Comparison of ENCODE assay signal across 13 cellular contexts in genomic region chrX:105975382-105975781, GRCh38.
A peak's percentile ranks its signal among the peaks of the same experiment; 100 is the strongest.
DNase-seq lines count a peak whose midpoint lies in the region; ATAC-seq, FAIRE-seq and TF ChIP-seq lines count a peak whose summit lies in the region.
"Had no signal": no experiment of that assay in that cellular context is flagged by ENCODE, and none has a peak within 500 bp of the region (broad histone marks: within the 10 kb centered on the region; RNA-seq: fewer than 3 reads in every experiment).

No MANE protein-coding gene starts in this region.

- no peaks in the 10 kb centered on the region for H3K9me3 ChIP-seq in A549
- H3K9me3 ChIP-seq in HepG2 (ENCODE audit: low read length), result no peaks in the 10 kb centered on the region
- H3K9me3 ChIP-seq: esophagus muscularis mucosa had no signal

- H3K9ac ChIP-seq in HepG2 (ENCODE audit: insufficient read depth, low read depth, low read length), result no peak overlapping the region

- H3K9me3 Mint-ChIP-seq in brain, result peaks cover 0 to 10% (median 7%) of the 10 kb centered on the region in 5 experiments

- H3K4me1 ChIP-seq in A549 (no peaks in the 10 kb centered on the region), HepG2 (ENCODE audit: insufficient read depth, low read length) (peaks cover 12% of the 10 kb centered on the region)
- H3K4me1 ChIP-seq: esophagus muscularis mucosa had no signal

- peaks cover 5% of the 10 kb centered on the region for H3K27me3 Mint-ChIP-seq in brain
- H3K27me3 Mint-ChIP-seq: activated naive CD8-positive, alpha-beta T cell treated with anti-CD3 and anti-CD28 coated beads for 36 hours; IgD-negative memory B cell had no signal

- H3K27ac Mint-ChIP-seq in brain, result no peak overlapping the region
- H3K27ac Mint-ChIP-seq: activated CD8-positive, alpha-beta T cell treated with anti-CD3 and anti-CD28 coated beads, Interleukin-2, amount 10 ng/mL, durations not matched to agents 7 days and 5 days; activated naive CD8-positive, alpha-beta T cell treated with anti-CD3 and anti-CD28 coated beads for 36 hours; IgD-negative memory B cell had no signal

- FAIRE-seq in A549 (lab: Jason Lieb, UNC) (peak; percentile 46), HepG2 (lab: Jason Lieb, UNC) (peak; percentile 42)

- H4K20me1 ChIP-seq in HepG2 (ENCODE audit: insufficient read depth, low read length), result no peaks in the 10 kb centered on the region

- no peak overlapping the region for H3K27ac ChIP-seq in A549
- H3K27ac ChIP-seq in HepG2 (ENCODE audit: extremely low read length, insufficient read depth, low read length), result no peak overlapping the region
- H3K27ac ChIP-seq: esophagus muscularis mucosa, skin epidermis had no signal

- POLR2A ChIA-PET in A549 (lab: Yijun Ruan, JAX), result no interaction called here
- POLR2A ChIA-PET in HepG2 (lab: Yijun Ruan, JAX), result no interaction called here

- H3K27me3 ChIP-seq in HepG2 (ENCODE audit: control insufficient read depth in 1 of 2, insufficient read depth in 2 of 2, low read length in 2 of 2), result no peaks in the 10 kb centered on the region
- H3K27me3 ChIP-seq: esophagus muscularis mucosa had no signal

- in situ Hi-C loops in HepG2 (cut with HindIII; ENCODE audit: extremely low pct_ligation_motif_present, low pct_unique_long_range_greater_than_20kb), result no loop called here

- H3K4me2 ChIP-seq in A549 (no peak overlapping the region), HepG2 (ENCODE audit: low read depth, low read length) (no peak overlapping the region)

- H3K4me3 ChIP-seq in A549, result no peak overlapping the region
- H3K4me3 ChIP-seq in HepG2 (replicated peaks in 1 of 3; ENCODE audit: insufficient read depth in 1 of 3, low read depth in 2 of 3, low read length in 3 of 3), result no peak overlapping the region
- H3K4me3 ChIP-seq: esophagus muscularis mucosa, skin epidermis had no signal

- BruUV-seq in HepG2 (replicated peaks; lab: Mats Ljungman, UMichigan), result no TSS peak

- no peaks in the 10 kb centered on the region for H3K36me3 ChIP-seq in HepG2 (replicated peaks in 1 of 2; ENCODE audit: control insufficient read depth in 1 of 2, insufficient read depth in 2 of 2, low read length in 2 of 2)
- H3K36me3 ChIP-seq: esophagus muscularis mucosa had no signal

- ATAC-seq in A549, result no peak
- ATAC-seq in HepG2, result no peak
- no peak for ATAC-seq in GM18858 (IDR thresholded peaks at IDR 0.05; ENCODE audit: unreplicated experiment)
- ATAC-seq in GM19397 (IDR thresholded peaks at IDR 0.05; ENCODE audit: unreplicated experiment), result no peak
- ATAC-seq: activated CD8-positive, alpha-beta T cell treated with anti-CD3 and anti-CD28 coated beads, Interleukin-2, amount 10 ng/mL, durations not matched to agents 7 days and 5 days had no signal

- CTCF ChIA-PET in A549 (lab: Yijun Ruan, JAX), result interaction anchor here (1.4 kb wide), 1 partner anchor 64 kb away, joined by 4 read pairs; no protein-coding TSS in a partner anchor
- CTCF ChIA-PET in HepG2 (lab: Yijun Ruan, JAX; ENCODE audit: low intra/inter-chr PET ratio, low total read pairs), result interaction anchor here (1.6 to 1.9 kb wide), 3 partner anchors 59 to 423 kb away, joined by 4 to 16 read pairs (median 5); partner anchors contain the start of gene SERPINA7

- H3K4me1 Mint-ChIP-seq in brain, result no peaks in the 10 kb centered on the region
- H3K4me1 Mint-ChIP-seq: activated naive CD8-positive, alpha-beta T cell treated with anti-CD3 and anti-CD28 coated beads for 36 hours had no signal

- H2AFZ ChIP-seq in HepG2 (ENCODE audit: low read length), result no peak overlapping the region

- no peaks in the 10 kb centered on the region for H3K79me2 ChIP-seq in HepG2 (ENCODE audit: insufficient read depth, low read length)

- intact Hi-C loops in HepG2 (cut with micrococcal nuclease; ENCODE audit: unreplicated experiment), result loop anchor here (2.0 kb wide), 1 partner anchor 65 kb away; no protein-coding TSS in a partner anchor

- DNase-seq in A549 (ENCODE audit: low read depth in 1 of 2, low spot score in 1 of 2), result peak in 1 of 2 experiments; percentile 7
- DNase-seq in Kasumi-1 (lab: John Stamatoyannopoulos, UW), result peak; percentile 20 to 32
- DNase-seq in HepG2 (ENCODE audit: low spot score), result peak; percentile 33
- no peak for DNase-seq in GM20000 (ENCODE audit: low spot score)
- DNase-seq in GF-D8 (lab: John Stamatoyannopoulos, UW), result no peak
- DNase-seq: activated CD8-positive, alpha-beta T cell treated with anti-CD3 and anti-CD28 coated beads, Interleukin-2, amount 10 ng/mL, durations not matched to agents 7 days and 5 days; activated naive CD8-positive, alpha-beta T cell treated with anti-CD3 and anti-CD28 coated beads for 36 hours had no signal

- no peak; the same call in 2 of the 3 replicates for TF ChIP-seq CTCF in A549 (IDR thresholded peaks at IDR 0.05)
- peak; percentile 52 to 53 for TF ChIP-seq CTCF in brain (conservative IDR thresholded peaks at IDR 0.05)
- TF ChIP-seq CTCF in HepG2 (CRISPR knock-in tag; IDR thresholded peaks at IDR 0.05), result peak; percentile 60
- no peak for TF ChIP-seq CTCF in GM20000 (IDR thresholded peaks at IDR 0.05; ENCODE audit: extremely low read depth, missing control alignments)

- no peak for TF ChIP-seq EP300 in A549 (IDR thresholded peaks at IDR 0.05)
- no peak for TF ChIP-seq EP300 in HepG2 (IDR thresholded peaks at IDR 0.05; ENCODE audit: low read depth in 2 of 2, low read length in 2 of 2)
- no peak for TF ChIP-seq EP300 in HepG2 (CRISPR knock-in tag; IDR thresholded peaks at IDR 0.05; ENCODE audit: borderline replicate concordance)

- no peaks in the 10 kb centered on the region for H3K36me3 Mint-ChIP-seq in brain
- H3K36me3 Mint-ChIP-seq: activated naive CD8-positive, alpha-beta T cell treated with anti-CD3 and anti-CD28 coated beads for 36 hours; IgD-negative memory B cell had no signal

- TF ChIP-seq RAD21 in A549 (conservative IDR thresholded peaks at IDR 0.05 in 1 of 2, IDR thresholded peaks at IDR 0.05 in 1 of 2) (peak; percentile 24 to 26; a peak in 2 of 5 replicates), HepG2 (CRISPR knock-in tag; IDR thresholded peaks at IDR 0.05) (peak; percentile 56; the same call in 1 of the 2 replicates)

- TF ChIP-seq POLR2A in A549 (IDR thresholded peaks at IDR 0.05; ENCODE audit: low read length) (no peak), HepG2 (IDR thresholded peaks at IDR 0.05; ENCODE audit: insufficient read depth in 1 of 2, low read depth in 2 of 2, low read length in 2 of 2) (no peak)

- H3K4me3 Mint-ChIP-seq in brain, result no peak overlapping the region
- H3K4me3 Mint-ChIP-seq: activated CD8-positive, alpha-beta T cell treated with anti-CD3 and anti-CD28 coated beads, Interleukin-2, amount 10 ng/mL, durations not matched to agents 7 days and 5 days; activated naive CD8-positive, alpha-beta T cell treated with anti-CD3 and anti-CD28 coated beads for 36 hours; IgD-negative memory B cell had no signal

TF ChIP-seq in A549, 52 proteins besides CTCF, POLR2A, EP300 and RAD21:
- no peak for TF ChIP-seq KDM1A (IDR thresholded peaks at IDR 0.05; ENCODE audit: low read depth)
- no peak for TF ChIP-seq CBX8 (IDR thresholded peaks at IDR 0.05)
- no peak for TF ChIP-seq BCL3 (IDR thresholded peaks at IDR 0.05)
- TF ChIP-seq GATA3 (IDR thresholded peaks at IDR 0.05; ENCODE audit: borderline replicate concordance), result no peak
- TF ChIP-seq HOXB13 (CRISPR knock-in tag; IDR thresholded peaks at IDR 0.05; ENCODE audit: low read depth), result no peak

TF ChIP-seq in HepG2, 621 proteins besides CTCF, POLR2A, EP300 and RAD21 (continues in another document):
- TF ChIP-seq ZNF883 (CRISPR knock-in tag; IDR thresholded peaks at IDR 0.05; ENCODE audit: not compliant biosample characterization) (no peak), STAG1 (CRISPR knock-in tag; IDR thresholded peaks at IDR 0.05) (peak; percentile 82), ELF1 (CRISPR knock-in tag; IDR thresholded peaks at IDR 0.05) (no peak), CBX1 (IDR thresholded peaks at IDR 0.05; ENCODE audit: low read depth) (no peak), NFIC (IDR thresholded peaks at IDR 0.05; ENCODE audit: low read length) (no peak), RFX3 (CRISPR knock-in tag; IDR thresholded peaks at IDR 0.05) (no peak), ZNF816 (CRISPR knock-in tag; IDR thresholded peaks at IDR 0.05; ENCODE audit: borderline replicate concordance) (no peak), SIX1 (CRISPR knock-in tag; IDR thresholded peaks at IDR 0.05; ENCODE audit: borderline replicate concordance) (no peak), ZNF710 (CRISPR knock-in tag; IDR thresholded peaks at IDR 0.05; ENCODE audit: borderline replicate concordance) (no peak), ZNF546 (CRISPR knock-in tag; conservative IDR thresholded peaks at IDR 0.05) (no peak), ZEB1 (IDR thresholded peaks at IDR 0.05; ENCODE audit: insufficient replicate concordance, low read depth) (no peak), ZNF770 (CRISPR knock-in tag; IDR thresholded peaks at IDR 0.05) (no peak)

Comparison
In these comparisons a context has a peak if more than half of its experiments do, and no peak if none do; other contexts are left out.
1. DNase-seq: peak in Kasumi-1 (2 of 2) and HepG2 (single experiment); none in GM20000 (single experiment) and GF-D8 (single experiment).
2. CTCF ChIP-seq: peak in brain (2 of 2) and HepG2 (single experiment); none in A549 (single experiment) and GM20000 (single experiment).
3. Of the 38 proteins assayed by ChIP-seq in both HepG2 and A549: peak only in HepG2: CTCF and SMC3; only in A549: none; in both: RAD21; in neither: 35.